In genomic region chr2:85826990-85827878, GRCh38 we compare ENCODE assay signal across 8 cellular contexts.
DNase-seq lines count a peak whose midpoint lies in the region; ATAC-seq and TF ChIP-seq lines count a peak whose summit lies in the region.

No MANE protein-coding gene starts in this region.

- H3K9me3 ChIP-seq in WERI-Rb-1 (ENCODE audit: severe bottlenecking): no peaks in the 10 kb centered on the region

- in situ Hi-C loops in T47D (cut with HindIII; ENCODE audit: low pct_unique_long_range_greater_than_20kb, low sequenced_read_pairs): no loop called here

- H3K27me3 ChIP-seq in WERI-Rb-1 (ENCODE audit: insufficient read depth, low read depth, severe bottlenecking): no peaks in the 10 kb centered on the region

- TF ChIP-seq CTCF in WERI-Rb-1 (IDR thresholded peaks at IDR 0.05; ENCODE audit: low read depth, low read length): peak; percentile 88

- peak; percentile 66 for ATAC-seq in HG02870 (IDR thresholded peaks at IDR 0.05; ENCODE audit: unreplicated experiment)

- DNase-seq in ELR (ENCODE audit: low read depth) (peak; percentile 80), NCI-H2196 (lab: John Stamatoyannopoulos, UW; ENCODE audit: unreplicated experiment) (peak; percentile 68), WERI-Rb-1 (peak; percentile 69), T47D (ENCODE audit: low read depth in 1 of 2, low spot score in 1 of 2) (peak; percentile 45 to 46), islet precursor cell (peak; percentile 85), GOT3 (lab: John Stamatoyannopoulos, UW) (no peak)
- DNase-seq in stimulated activated CD4-positive, alpha-beta T cell treated with anti-CD3 and anti-CD28 coated beads, Interleukin-15, amount 100 ng/mL, for 24 hours: peak; percentile 86

- H3K27ac ChIP-seq in WERI-Rb-1: no peak overlapping the region; the same call in 1 of the 2 replicates

- H3K36me3 ChIP-seq in WERI-Rb-1: no peaks in the 10 kb centered on the region

- H3K4me3 ChIP-seq in WERI-Rb-1 (ENCODE audit: low read depth, low read length): no peak overlapping the region
